8 cellular contexts compared by ENCODE assay signal in genomic region chr1:227318852-227319607, GRCh38.
DNase-seq lines count a peak whose midpoint lies in the region.

No MANE protein-coding gene starts in this region.

- peaks cover 14% of the 10 kb centered on the region for H3K4me1 ChIP-seq in iPS-18a (ENCODE audit: control insufficient read depth, low read depth, low read length)

- H3K27ac ChIP-seq in iPS-18a (ENCODE audit: low read length) = peak overlapping the region; percentile 68

- H3K36me3 ChIP-seq in iPS-18a (ENCODE audit: control insufficient read depth, low read depth, low read length) = no peaks in the 10 kb centered on the region

- in situ Hi-C loops in T47D (cut with HindIII; ENCODE audit: low pct_unique_long_range_greater_than_20kb, low sequenced_read_pairs) = no loop called here

- DNase-seq in NCI-H2081 (lab: John Stamatoyannopoulos, UW) (peak; percentile 39 to 52), NCI-H2081 treated with DMSO at 0.1 percent for 48 hours (lab: John Stamatoyannopoulos, UW) (no peak), NCI-H510A (lab: John Stamatoyannopoulos, UW) (peak; percentile 38), T47D (ENCODE audit: low read depth in 1 of 2, low spot score in 1 of 2) (peak; percentile 75 to 79), putamen (ENCODE audit: low spot score) (peak; percentile 85), germinal center (ENCODE audit: low spot score) (no peak)
- DNase-seq in activated effector memory CD4-positive, alpha-beta T cell treated with Interleukin-2 at 50 U/mL for 16 hours = no peak

- H3K27me3 ChIP-seq in iPS-18a (ENCODE audit: control insufficient read depth, insufficient read depth, low read length) = no peaks in the 10 kb centered on the region

- peak overlapping the region; percentile 74 for H3K4me3 ChIP-seq in iPS-18a (ENCODE audit: low read length)

- H3K9me3 ChIP-seq in iPS-18a (ENCODE audit: control insufficient read depth, low read depth, low read length) = no peaks in the 10 kb centered on the region

- H3K9ac ChIP-seq in iPS-18a (ENCODE audit: low read length) = peak overlapping the region; percentile 92

Comparison
In these comparisons a context has a peak if more than half of its experiments do, and no peak if none do; other contexts are left out.
1. DNase-seq: peak in NCI-H2081 (2 of 2), NCI-H510A (single experiment), T47D (2 of 2) and putamen (single experiment); none in NCI-H2081 treated with DMSO at 0.1 percent for 48 hours (single experiment), activated effector memory CD4-positive, alpha-beta T cell treated with Interleukin-2 at 50 U/mL for 16 hours (single experiment) and germinal center (single experiment).